In the genomic region with DNA sequence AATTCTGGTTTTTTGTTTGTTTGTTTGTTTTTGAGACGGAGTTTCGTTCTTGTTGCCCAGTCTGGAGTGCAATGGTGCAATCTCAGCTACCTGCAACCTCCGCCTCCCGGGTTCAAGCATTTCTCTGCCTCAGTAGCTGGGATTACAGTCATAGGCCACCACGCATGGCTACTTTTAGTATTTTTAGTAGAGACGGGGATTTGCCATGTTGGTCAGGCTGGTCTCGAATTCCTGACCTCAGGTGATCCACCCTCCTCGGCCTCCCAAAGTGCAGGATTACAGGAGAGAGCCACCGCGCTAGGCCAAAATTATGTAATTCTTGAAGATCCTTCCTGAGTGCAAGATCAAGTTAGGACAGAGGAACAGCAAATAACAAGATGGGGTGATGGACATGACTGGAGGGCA, we compare ENCODE assay signal across 8 cellular contexts.
DNase-seq lines count a peak whose midpoint lies in the region; ATAC-seq and TF ChIP-seq lines count a peak whose summit lies in the region.

No MANE protein-coding gene starts in this region.

- peak overlapping the region; percentile 78 for H3K9ac ChIP-seq in SK-N-MC (ENCODE audit: insufficient read length)

- DNase-seq in SK-N-MC (ENCODE audit: low read depth, low spot score) (no peak), fibroblast of pulmonary artery (ENCODE audit: low read depth) (no peak), skeletal muscle cell (ENCODE audit: low read depth) (no peak), UCSD-AML1 (lab: John Stamatoyannopoulos, UW; ENCODE audit: unreplicated experiment) (no peak), NCI-H524 (lab: John Stamatoyannopoulos, UW) (no peak), NCI-H82 treated with DMSO at 0.1 percent for 48 hours (lab: John Stamatoyannopoulos, UW; ENCODE audit: unreplicated experiment) (no peak)

- peak overlapping the region; percentile 31; the same call in 1 of the 2 replicates for H3K27ac ChIP-seq in SK-N-MC

- ATAC-seq in GM19455 (IDR thresholded peaks at IDR 0.05; ENCODE audit: unreplicated experiment) (peak; percentile 0), HG02571 (IDR thresholded peaks at IDR 0.05; ENCODE audit: unreplicated experiment) (no peak)

- H3K9me3 ChIP-seq in SK-N-MC (ENCODE audit: low read depth, low read length), result no peaks in the 10 kb centered on the region

- peak overlapping the region; percentile 85 for H3K4me3 ChIP-seq in SK-N-MC
- peak overlapping the region; percentile 92 for H3K4me3 ChIP-seq in fibroblast of pulmonary artery (replicated peaks; ENCODE audit: low read depth, low read length)
- H3K4me3 ChIP-seq in skeletal muscle cell (ENCODE audit: low read depth, low read length), result peak overlapping the region; percentile 61

- no peaks in the 10 kb centered on the region for H3K36me3 ChIP-seq in SK-N-MC (ENCODE audit: insufficient read depth, low read length)

- no peak for TF ChIP-seq CTCF in fibroblast of pulmonary artery (IDR thresholded peaks at IDR 0.05; ENCODE audit: low read length, missing control alignments)
